Comparison of ENCODE assay signal across 1 cellular context in the genomic region with DNA sequence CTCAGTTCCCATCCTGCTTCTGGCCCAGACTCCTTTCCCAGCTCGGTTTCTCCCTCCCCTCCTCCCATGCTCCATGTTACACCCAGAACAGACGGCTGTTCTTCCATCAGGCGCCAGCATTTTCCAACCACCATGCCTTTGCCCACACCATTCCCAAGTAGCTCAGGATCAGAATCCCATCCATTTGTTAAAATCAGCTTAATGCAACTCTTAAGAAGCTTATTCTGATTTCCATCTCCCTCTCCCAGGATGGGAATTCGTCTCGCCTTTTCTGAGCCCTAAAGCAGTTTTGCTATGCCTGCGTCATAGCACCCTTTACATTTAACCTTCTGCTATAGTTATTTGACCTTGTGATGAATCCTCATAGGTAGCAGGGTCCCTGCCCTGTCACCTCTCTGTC.
TF ChIP-seq lines count a peak whose summit lies in the region.

No MANE protein-coding gene starts in this region.

TF ChIP-seq in IMR-90, 13 proteins besides CTCF, POLR2A, EP300 and RAD21:
- no peak for TF ChIP-seq NFE2L2 (IDR thresholded peaks at IDR 0.05; ENCODE audit: low read depth, low read length)
- no peak for TF ChIP-seq RCOR1 (IDR thresholded peaks at IDR 0.05; ENCODE audit: insufficient replicate concordance, low read length)
- no peak for TF ChIP-seq MAFK (IDR thresholded peaks at IDR 0.05; ENCODE audit: low read depth, low read length)
- TF ChIP-seq, protein P1, sequence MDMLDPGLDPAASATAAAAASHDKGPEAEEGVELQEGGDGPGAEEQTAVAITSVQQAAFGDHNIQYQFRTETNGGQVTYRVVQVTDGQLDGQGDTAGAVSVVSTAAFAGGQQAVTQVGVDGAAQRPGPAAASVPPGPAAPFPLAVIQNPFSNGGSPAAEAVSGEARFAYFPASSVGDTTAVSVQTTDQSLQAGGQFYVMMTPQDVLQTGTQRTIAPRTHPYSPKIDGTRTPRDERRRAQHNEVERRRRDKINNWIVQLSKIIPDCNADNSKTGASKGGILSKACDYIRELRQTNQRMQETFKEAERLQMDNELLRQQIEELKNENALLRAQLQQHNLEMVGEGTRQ (IDR thresholded peaks at IDR 0.05; ENCODE audit: low read depth, low read length), result no peak
- no peak for TF ChIP-seq CHD1 (IDR thresholded peaks at IDR 0.05; ENCODE audit: low read depth, low read length)
- TF ChIP-seq CEBPB (IDR thresholded peaks at IDR 0.05; ENCODE audit: low read depth, low read length), result no peak
- TF ChIP-seq MXI1 (IDR thresholded peaks at IDR 0.05; ENCODE audit: borderline replicate concordance, low read depth, low read length), result no peak
- no peak for TF ChIP-seq MAZ (IDR thresholded peaks at IDR 0.05; ENCODE audit: borderline replicate concordance, low read depth, low read length)
- no peak for TF ChIP-seq BHLHE40 (IDR thresholded peaks at IDR 0.05; ENCODE audit: low read depth, low read length)
